In genomic region chr7:132500727-132501410, GRCh38 we compare ENCODE assay signal across 12 cellular contexts.
DNase-seq lines count a peak whose midpoint lies in the region; ATAC-seq, FAIRE-seq and TF ChIP-seq lines count a peak whose summit lies in the region.
"Had no signal": no experiment of that assay in that cellular context is flagged by ENCODE, and none has a peak within 500 bp of the region (broad histone marks: within the 10 kb centered on the region; RNA-seq: fewer than 3 reads in every experiment).

No MANE protein-coding gene starts in this region.

- no peaks in the 10 kb centered on the region for H3K4me1 ChIP-seq in body of pancreas
- peaks cover 0 to 55% (median 33%) of the 10 kb centered on the region in 5 donors for H3K4me1 ChIP-seq in subcutaneous abdominal adipose tissue (ENCODE audit: control insufficient read depth in 5 of 5, insufficient read depth in 5 of 5, low read length in 5 of 5)
- H3K4me1 ChIP-seq: HAP-1, Peyer's patch had no signal

- FAIRE-seq in GM12891 (lab: Jason Lieb, UNC) (no peak), D721Med (lab: Jason Lieb, UNC) (no peak)

- TF ChIP-seq POLR2A in body of pancreas (IDR thresholded peaks at IDR 0.05): no peak
- no peak for TF ChIP-seq POLR2A in GM12891 (IDR thresholded peaks at IDR 0.05; ENCODE audit: low read depth, low read length)

- DNase-seq in HT1080 (ENCODE audit: low read depth) (peak; percentile 23), body of pancreas (peak; percentile 33 to 62 (median 54)), iPS-NIHi7 (ENCODE audit: extremely low spot score) (peak; percentile 68), GM12891 (ENCODE audit: insufficient read length, low spot score) (no peak), D721Med (ENCODE audit: insufficient read length, low spot score) (no peak), GF-D8 (lab: John Stamatoyannopoulos, UW) (no peak)
- DNase-seq: activated CD8-positive, alpha-beta memory T cell treated with anti-CD3 and anti-CD28 coated beads, Interleukin-2, amount 50 U/mL, for 48 hours had no signal

- no peaks in the 10 kb centered on the region for H3K9me3 ChIP-seq in body of pancreas
- no peaks in the 10 kb centered on the region for H3K9me3 ChIP-seq in subcutaneous abdominal adipose tissue (ENCODE audit: control insufficient read depth in 5 of 5, low read length in 5 of 5)
- H3K9me3 ChIP-seq: HAP-1, neutrophil, Peyer's patch had no signal

- H3K27me3 ChIP-seq in body of pancreas: no peaks in the 10 kb centered on the region
- H3K27me3 ChIP-seq in subcutaneous abdominal adipose tissue (ENCODE audit: control insufficient read depth in 5 of 5, insufficient read depth in 4 of 5, low read length in 5 of 5): no peaks in the 10 kb centered on the region
- H3K27me3 ChIP-seq: neutrophil, Peyer's patch had no signal

- intact Hi-C loops in body of pancreas (cut with DNase I): no loop called here

- H3K4me3 ChIP-seq in body of pancreas (no peak overlapping the region), subcutaneous abdominal adipose tissue (ENCODE audit: low read depth in 1 of 5, low read length in 5 of 5) (no peak overlapping the region)
- H3K4me3 ChIP-seq: HAP-1, Peyer's patch had no signal

- H3K9ac ChIP-seq in subcutaneous abdominal adipose tissue (ENCODE audit: low read length in 5 of 5): no peak overlapping the region

- H3K27ac ChIP-seq in body of pancreas: no peak overlapping the region
- H3K27ac ChIP-seq in subcutaneous abdominal adipose tissue (ENCODE audit: low read depth, low read length): peak overlapping the region; percentile 38
- H3K27ac ChIP-seq: neutrophil, Peyer's patch had no signal

- WGBS in body of pancreas, 2 donors: 49 to 58% methylated on average over 10 of the region's 10 CpGs

- no peak for ATAC-seq in body of pancreas
- ATAC-seq in HG02884 (IDR thresholded peaks at IDR 0.05; ENCODE audit: unreplicated experiment): no peak

- no peaks in the 10 kb centered on the region for H3K36me3 ChIP-seq in body of pancreas (replicated peaks in 1 of 2; ENCODE audit: insufficient read depth in 1 of 2, low read depth in 2 of 2)
- H3K36me3 ChIP-seq in subcutaneous abdominal adipose tissue (ENCODE audit: control insufficient read depth in 5 of 5, insufficient read depth in 5 of 5, low read length in 5 of 5): peaks cover 0 to 9% (median 0%) of the 10 kb centered on the region in 5 donors
- H3K36me3 ChIP-seq: HAP-1, neutrophil, Peyer's patch had no signal

- TF ChIP-seq CTCF in body of pancreas (IDR thresholded peaks at IDR 0.05) (peak in 3 of 7 experiments; percentile 9 to 32 (median 25)), D721Med (IDR thresholded peaks at IDR 0.05; ENCODE audit: insufficient read depth, missing control alignments) (no peak)

TF ChIP-seq in GM12891, 5 proteins besides CTCF, POLR2A, EP300 and RAD21:
- TF ChIP-seq POU2F2 (IDR thresholded peaks at IDR 0.05; ENCODE audit: low read depth, low read length) (no peak), PAX5 (IDR thresholded peaks at IDR 0.05; ENCODE audit: insufficient read depth, low read length, severe bottlenecking) (no peak), SPI1 (IDR thresholded peaks at IDR 0.05; ENCODE audit: low read depth, low read length) (no peak), TAF1 (IDR thresholded peaks at IDR 0.05; ENCODE audit: low read depth, low read length) (no peak), POLR2AphosphoS5 (IDR thresholded peaks at IDR 0.05; ENCODE audit: low read depth, low read length) (no peak)

Comparison
In these comparisons a context has a peak if more than half of its experiments do, and no peak if none do; other contexts are left out.
1. DNase-seq: peak in HT1080 (single experiment), body of pancreas (4 of 4) and iPS-NIHi7 (single experiment); none in GM12891 (single experiment), D721Med (single experiment) and GF-D8 (single experiment).